Comparison of ENCODE assay signal across 35 cellular contexts in the genomic region with DNA sequence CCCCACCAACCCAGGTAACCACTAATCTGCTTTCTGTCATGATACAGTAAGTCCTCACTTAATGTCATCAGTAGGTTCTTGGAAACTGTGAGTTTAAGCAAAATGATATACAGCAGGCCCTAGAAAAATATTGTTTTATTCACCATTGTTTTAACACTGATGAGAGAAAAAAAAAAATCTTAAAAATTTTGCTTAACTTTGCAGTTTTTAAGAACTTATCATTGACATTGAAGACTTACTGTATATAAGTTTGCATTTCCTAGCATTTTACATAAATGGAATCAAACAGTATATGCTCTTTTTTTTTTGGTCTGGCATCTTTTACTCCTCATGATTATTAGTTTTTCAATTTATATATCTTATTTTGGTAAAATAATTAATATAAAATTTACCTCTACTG.
"Had no signal": no experiment of that assay in that cellular context is flagged by ENCODE, and none has a peak within 500 bp of the region (broad histone marks: within the 10 kb centered on the region; RNA-seq: fewer than 3 reads in every experiment).

No MANE protein-coding gene starts in this region.

- H3K27me3 ChIP-seq: ascending aorta, cardiac muscle cell, colonic mucosa had no signal

- H3K27me3 Mint-ChIP-seq: activated B cell treated with CpG ODN at 0.5 μM for 24 hours; activated CD4-positive, alpha-beta memory T cell treated with anti-CD3 and anti-CD28 coated beads for 36 hours; activated CD4-positive, alpha-beta T cell treated with anti-CD3 and anti-CD28 coated beads, Interleukin-2, amount 10 ng/mL, durations not matched to agents 24 days and 14 days; activated T-helper 17 cell treated with anti-CD3 and anti-CD28 coated beads, Interleukin-2, amount 50 U/mL, for 72 hours; central memory CD8-positive, alpha-beta T cell had no signal

- H3K27ac ChIP-seq: ascending aorta, cardiac muscle cell, colonic mucosa, VCaP had no signal

- H3K27ac Mint-ChIP-seq: activated B cell treated with CpG ODN at 0.5 μM for 24 hours; activated T-cell treated with anti-CD3 and anti-CD28 coated beads, Interleukin-2, amount 50 U/mL, for 72 hours; activated T-helper 1 cell treated with anti-CD3 and anti-CD28 coated beads, Interleukin-12 subunit alpha, Interleukin-12 subunit beta, Interleukin-2, Interleukin-4 antibody, amounts not matched to agents 30 ng/mL and 10 ng/mL and 1 ng/mL, durations not matched to agents 14 hours and 24 hours and 36 hours; brain had no signal

- H3K4me3 Mint-ChIP-seq: activated B cell treated with CpG ODN at 0.5 μM for 24 hours; activated CD4-positive, alpha-beta memory T cell treated with anti-CD3 and anti-CD28 coated beads for 36 hours; activated CD4-positive, alpha-beta T cell treated with anti-CD3 and anti-CD28 coated beads, Interleukin-2, amount 10 ng/mL, durations not matched to agents 24 days and 14 days; activated naive CD4-positive, alpha-beta T cell treated with anti-CD3 and anti-CD28 coated beads for 36 hours; activated T-cell treated with anti-CD3 and anti-CD28 coated beads, Interleukin-2, amount 50 U/mL, for 4 hours; activated T-helper 1 cell treated with anti-CD3 and anti-CD28 coated beads, Interleukin-12 subunit alpha, Interleukin-12 subunit beta, Interleukin-2, Interleukin-4 antibody, amounts not matched to agents 30 ng/mL and 10 ng/mL and 1 ng/mL, durations not matched to agents 14 hours and 24 hours and 36 hours; brain; central memory CD8-positive, alpha-beta T cell; T-helper 1 cell treated with Interleukin-12 subunit alpha and Interleukin-12 subunit beta and Interleukin-4 antibody, amounts not matched to agents 30 μg/mL and 1 μg/mL, for 36 hours had no signal

- H3K4me1 ChIP-seq: ascending aorta, colonic mucosa had no signal

- H3K9me3 Mint-ChIP-seq: activated B cell treated with CpG ODN at 0.5 μM for 24 hours; activated CD4-positive, alpha-beta memory T cell treated with anti-CD3 and anti-CD28 coated beads for 36 hours; activated CD4-positive, alpha-beta T cell treated with anti-CD3 and anti-CD28 coated beads, Interleukin-2, amount 10 ng/mL, durations not matched to agents 24 days and 14 days; activated naive CD4-positive, alpha-beta T cell treated with anti-CD3 and anti-CD28 coated beads for 36 hours; activated naive CD4-positive, alpha-beta T cell treated with anti-CD3 and anti-CD28 coated beads, Interleukin-2, amount 50 U/mL, for 72 hours; activated T-cell treated with anti-CD3 and anti-CD28 coated beads, Interleukin-2, amount 50 U/mL, for 4 hours; activated T-cell treated with anti-CD3 and anti-CD28 coated beads, Interleukin-2, amount 50 U/mL, for 72 hours; activated T-helper 1 cell treated with anti-CD3 and anti-CD28 coated beads, Interleukin-12 subunit alpha, Interleukin-12 subunit beta, Interleukin-2, Interleukin-4 antibody, amounts not matched to agents 30 ng/mL and 10 ng/mL and 1 ng/mL, durations not matched to agents 14 hours and 24 hours and 36 hours; activated T-helper 17 cell treated with anti-CD3 and anti-CD28 coated beads, Interleukin-2, amount 50 U/mL, for 72 hours; brain; central memory CD8-positive, alpha-beta T cell; T-helper 1 cell treated with Interleukin-12 subunit alpha and Interleukin-12 subunit beta and Interleukin-4 antibody, amounts not matched to agents 30 μg/mL and 1 μg/mL, for 36 hours; T-helper 2 cell treated with Interferon-gamma antibody and Interleukin-4, amounts not matched to agents 5 μg/mL and 100 μg/mL, for 36 hours had no signal

- FAIRE-seq: bronchial epithelial cell, TTC549 had no signal

- H3K4me1 Mint-ChIP-seq: activated B cell treated with CpG ODN at 0.5 μM for 24 hours, brain had no signal

- H3K4me3 ChIP-seq: ascending aorta, cardiac muscle cell, colonic mucosa had no signal

- DNase-seq: activated B cell treated with CpG ODN at 0.5 μM for 24 hours; activated CD4-positive, alpha-beta memory T cell treated with anti-CD3 and anti-CD28 coated beads for 36 hours; activated CD4-positive, alpha-beta T cell treated with anti-CD3 and anti-CD28 coated beads for 4 hours; activated CD4-positive, alpha-beta T cell treated with anti-CD3 and anti-CD28 coated beads, Interleukin-2, amount 10 ng/mL, durations not matched to agents 24 days and 14 days; activated CD4-positive, alpha-beta T cell treated with anti-CD3 and anti-CD28 coated beads, Interleukin-2, amount 50 U/mL, for 1 hour; activated CD4-positive, alpha-beta T cell treated with anti-CD3 and anti-CD28 coated beads, Interleukin-2, amount 50 U/mL, for 4 hours; activated CD4-positive, CD25-positive, alpha-beta regulatory T cell treated with anti-CD3 and anti-CD28 coated beads, Interleukin-2, amount 50 U/mL, for 72 hours; activated CD8-positive, alpha-beta memory T cell treated with anti-CD3 and anti-CD28 coated beads, Interleukin-2, amount 50 U/mL, for 4 hours; activated effector memory CD4-positive, alpha-beta T cell treated with anti-CD3 and anti-CD28 coated beads, Interleukin-2, amount 50 U/mL, for 16 hours; activated gamma-delta T cell treated with Interleukin-2 at 50 U/mL for 16 hours; activated naive CD4-positive, alpha-beta T cell; activated naive CD4-positive, alpha-beta T cell treated with anti-CD3 and anti-CD28 coated beads for 36 hours; activated naive CD4-positive, alpha-beta T cell treated with anti-CD3 and anti-CD28 coated beads, Interleukin-2, amount 50 U/mL, for 16 hours; activated T-cell treated with anti-CD3 and anti-CD28 coated beads, Interleukin-2, amount 50 U/mL, for 4 hours; activated T-cell treated with anti-CD3 and anti-CD28 coated beads, Interleukin-2, amount 50 U/mL, for 72 hours; amygdala; anterior cingulate cortex; caudate nucleus; cerebellar nuclear complex; colonic mucosa; T-helper 1 cell; T-helper 2 cell; T-helper 9 cell had no signal

- H3K36me3 ChIP-seq: colonic mucosa had no signal

- H3K9me3 ChIP-seq: ascending aorta, colonic mucosa had no signal
